Comparison of ENCODE assay signal across 16 cellular contexts in genomic region chr2:9406529-9407362, GRCh38. TPM values are rescaled to one million over a fixed set of nuclear protein-coding genes. Genes with fewer than 3 reads are reported as not detected.
A peak's percentile ranks its signal among the peaks of the same experiment; 100 is the strongest.
DNase-seq lines count a peak whose midpoint lies in the region; ATAC-seq, FAIRE-seq and TF ChIP-seq lines count a peak whose summit lies in the region.
"Had no signal": no experiment of that assay in that cellular context is flagged by ENCODE, and none has a peak within 500 bp of the region (broad histone marks: within the 10 kb centered on the region; RNA-seq: fewer than 3 reads in every experiment).

No MANE protein-coding gene starts in this region.

- POLR2A ChIA-PET in endothelial cell of umbilical vein (lab: Charles Lee), result no interaction called here

- no peak overlapping the region for H3K4me2 ChIP-seq in endothelial cell of umbilical vein (ENCODE audit: insufficient read depth, low read length)

- H3K9me3 ChIP-seq in right atrium auricular region, result no peaks in the 10 kb centered on the region
- H3K9me3 ChIP-seq in endothelial cell of umbilical vein (replicated peaks; ENCODE audit: control insufficient read depth, insufficient read depth, low read length), result no peaks in the 10 kb centered on the region

- H3K4me3 ChIP-seq in right atrium auricular region (no peak overlapping the region), endothelial cell of umbilical vein (replicated peaks in 1 of 3; ENCODE audit: insufficient read depth in 1 of 3, low read depth in 1 of 3, low read length in 3 of 3) (no peak overlapping the region), urinary bladder (ENCODE audit: low read depth, low read length) (no peak overlapping the region), H7 (ENCODE audit: insufficient read depth, low read depth, low read length) (no peak overlapping the region)

- H3K9me1 ChIP-seq in endothelial cell of umbilical vein (replicated peaks; ENCODE audit: control insufficient read depth, extremely low read depth, insufficient read depth, low read length), result no peaks in the 10 kb centered on the region

- H3K4me3 Mint-ChIP-seq in nephron progenitor cell, result no peak overlapping the region
- H3K4me3 Mint-ChIP-seq: dendritic cell treated with granulocyte-macrophage colony-stimulating factor and Interleukin-4, amounts not matched to agents 40 ng/mL and 50 ng/mL, for 4 days; T-helper 17 cell had no signal

- H3K27me3 ChIP-seq in right atrium auricular region, result no peaks in the 10 kb centered on the region
- no peaks in the 10 kb centered on the region for H3K27me3 ChIP-seq in endothelial cell of umbilical vein (ENCODE audit: control insufficient read depth in 2 of 2, insufficient read depth in 2 of 2, low read length in 2 of 2)
- no peaks in the 10 kb centered on the region for H3K27me3 ChIP-seq in H7 (ENCODE audit: control insufficient read depth, insufficient read depth, low read length)
- H3K27me3 ChIP-seq: foreskin keratinocyte had no signal

- CTCF ChIA-PET in endothelial cell of umbilical vein (lab: Charles Lee), result no interaction called here

- WGBS in urinary bladder, result 51% methylated on average over 13 of the region's 13 CpGs

- H3K27ac ChIP-seq in right atrium auricular region (no peak overlapping the region), endothelial cell of umbilical vein (ENCODE audit: insufficient read depth, low read depth, low read length) (no peak overlapping the region), urinary bladder (ENCODE audit: low read depth) (peak overlapping the region; percentile 14)
- H3K27ac ChIP-seq: foreskin keratinocyte had no signal

- ATAC-seq in Right ventricle myocardium superior (ENCODE audit: poor library complexity) (no peak), left colon (no peak)
- ATAC-seq: T-helper 17 cell had no signal

- H3K27ac Mint-ChIP-seq in nephron progenitor cell, result peak overlapping the region; percentile 94
- H3K27ac Mint-ChIP-seq: dendritic cell treated with granulocyte-macrophage colony-stimulating factor and Interleukin-4, amounts not matched to agents 40 ng/mL and 50 ng/mL, for 4 days; T-helper 17 cell had no signal

- intact Hi-C loops in Right ventricle myocardium superior (cut with DNase I), result no loop called here
- intact Hi-C loops in endothelial cell of umbilical vein (cut with micrococcal nuclease), result no loop called here
- intact Hi-C loops in left colon (cut with DNase I, micrococcal nuclease), result no loop called here

- H3K9ac ChIP-seq in endothelial cell of umbilical vein (replicated peaks; ENCODE audit: extremely low read depth, insufficient read depth, low read length), result no peak overlapping the region

- TF ChIP-seq CTCF in right atrium auricular region (IDR thresholded peaks at IDR 0.05), result no peak
- no peak for TF ChIP-seq CTCF in endothelial cell of umbilical vein (IDR thresholded peaks at IDR 0.05; ENCODE audit: extremely low read depth in 1 of 2, insufficient read depth in 1 of 2, low read depth in 1 of 2, low read length in 2 of 2)
- TF ChIP-seq CTCF in nephron progenitor cell (IDR thresholded peaks at IDR 0.05), result no peak

- H3K4me1 ChIP-seq in right atrium auricular region (no peaks in the 10 kb centered on the region), endothelial cell of umbilical vein (ENCODE audit: control insufficient read depth, extremely low read depth, insufficient read depth, low read length) (no peaks in the 10 kb centered on the region), urinary bladder (ENCODE audit: insufficient read depth) (peaks cover 3% of the 10 kb centered on the region)

- H3K36me3 ChIP-seq in right atrium auricular region (peaks cover 54% of the 10 kb centered on the region), endothelial cell of umbilical vein (ENCODE audit: control insufficient read depth in 2 of 2, extremely low read depth in 1 of 2, insufficient read depth in 2 of 2, low read length in 2 of 2) (peaks cover 18 to 24% of the 10 kb centered on the region in 2 experiments), urinary bladder (ENCODE audit: insufficient read depth) (peaks cover 2% of the 10 kb centered on the region), H7 (replicated peaks; ENCODE audit: control insufficient read depth, insufficient read depth, low read length) (no peaks in the 10 kb centered on the region; the same call in 1 of the 2 replicates)

- H3K36me3 Mint-ChIP-seq in nephron progenitor cell (ENCODE audit: low read depth), result peaks cover 22% of the 10 kb centered on the region

- no peaks in the 10 kb centered on the region for H3K9me3 Mint-ChIP-seq in nephron progenitor cell
- H3K9me3 Mint-ChIP-seq: dendritic cell treated with granulocyte-macrophage colony-stimulating factor and Interleukin-4, amounts not matched to agents 40 ng/mL and 50 ng/mL, for 4 days had no signal

- no peaks in the 10 kb centered on the region for H3K27me3 Mint-ChIP-seq in nephron progenitor cell (ENCODE audit: low read depth, poor library complexity)
- H3K27me3 Mint-ChIP-seq: dendritic cell treated with granulocyte-macrophage colony-stimulating factor and Interleukin-4, amounts not matched to agents 40 ng/mL and 50 ng/mL, for 4 days; T-helper 17 cell had no signal

- no peak for TF ChIP-seq POLR2A in endothelial cell of umbilical vein (IDR thresholded peaks at IDR 0.05; ENCODE audit: low read depth, low read length)

- peaks cover 13% of the 10 kb centered on the region for H3K4me1 Mint-ChIP-seq in nephron progenitor cell

- DNase-seq in right atrium auricular region (ENCODE audit: low spot score) (peak; percentile 44), Right ventricle myocardium superior (no peak), endothelial cell of umbilical vein (ENCODE audit: low read depth, low spot score) (no peak), nephron progenitor cell (no peak), left colon (no peak), H7 (no peak), NCI-H226 (no peak)
- DNase-seq: activated CD4-positive, alpha-beta T cell treated with anti-CD3 and anti-CD28 coated beads, Interleukin-2, amount 50 U/mL, for 1 hour; Calu3; hypothalamus; Karpas-422; T-helper 17 cell had no signal

- no peaks in the 10 kb centered on the region for H4K20me1 ChIP-seq in endothelial cell of umbilical vein (replicated peaks; ENCODE audit: control insufficient read depth, extremely low read depth, insufficient read depth, low read length)

- H2AFZ ChIP-seq in endothelial cell of umbilical vein (ENCODE audit: low read depth, low read length), result no peak overlapping the region

- no peak for FAIRE-seq in endothelial cell of umbilical vein (lab: Jason Lieb, UNC)
- FAIRE-seq: GM12891 had no signal

- no peaks in the 10 kb centered on the region for H3K79me2 ChIP-seq in endothelial cell of umbilical vein (ENCODE audit: control insufficient read depth, insufficient read depth, low read length)

- dilution Hi-C loops in endothelial cell of umbilical vein (cut with MboI; ENCODE audit: extremely low pct_ligation_motif_present, low sequenced_read_pairs), result no loop called here

- BruUV-seq in endothelial cell of umbilical vein (replicated peaks; lab: Mats Ljungman, UMichigan), result no TSS peak

TF ChIP-seq in endothelial cell of umbilical vein, 7 proteins besides CTCF, POLR2A, EP300 and RAD21:
- TF ChIP-seq JUN (IDR thresholded peaks at IDR 0.05; ENCODE audit: borderline replicate concordance, insufficient read depth, insufficient read length, low read depth) (no peak), GATA2 (IDR thresholded peaks at IDR 0.05; ENCODE audit: insufficient read depth, insufficient read length, low read depth, low read length) (no peak), MAX (IDR thresholded peaks at IDR 0.05; ENCODE audit: insufficient read depth, insufficient read length) (no peak), POLR2AphosphoS5 (IDR thresholded peaks at IDR 0.05; ENCODE audit: insufficient read depth, low read depth, low read length) (peak; percentile 6), FOS (IDR thresholded peaks at IDR 0.05; ENCODE audit: borderline replicate concordance, insufficient read depth, low read length) (no peak), MYC (IDR thresholded peaks at IDR 0.05; ENCODE audit: low read depth, low read length) (no peak), EZH2 (IDR thresholded peaks at IDR 0.05; ENCODE audit: borderline replicate concordance, low read depth, low read length, severe bottlenecking) (no peak)

RNA-seq across cellular contexts. Expression of gene ITGB1BP1, which starts 16.6 kb away (rescaled TPM):
- 10 to 100 TPM; 29.0 to 34.4 TPM for total RNA-seq in right atrium auricular region
- 97.0 TPM for total RNA-seq in Right ventricle myocardium superior
- 95.5 and 170 TPM in 2 replicates for total RNA-seq in endothelial cell of umbilical vein
- polyA plus RNA-seq in endothelial cell of umbilical vein, result 43.3 and 45.0 TPM in 2 replicates
- polyA plus RNA-seq in endothelial cell of umbilical vein (2011; cell fraction: cytosol; rRNA removed), result 77.1 and 81.9 TPM in 2 replicates
- 60.3 and 66.0 TPM in 2 replicates for polyA plus RNA-seq in endothelial cell of umbilical vein (2011; cell fraction: nucleus; rRNA removed)
- polyA plus RNA-seq in endothelial cell of umbilical vein (2012), result 135 and 188 TPM in 2 replicates
- polyA minus RNA-seq in endothelial cell of umbilical vein, result 22.1 and 25.2 TPM in 2 replicates
- polyA minus RNA-seq in endothelial cell of umbilical vein (2011; cell fraction: cytosol; rRNA and poly(A)+ RNA removed), result 55.0 TPM
- 11.1 and 14.7 TPM in 2 replicates for polyA minus RNA-seq in endothelial cell of umbilical vein (2011; cell fraction: nucleus; rRNA and poly(A)+ RNA removed)
- 42.0 TPM for total RNA-seq in urinary bladder
- 80.2 TPM for polyA plus RNA-seq in urinary bladder
- 10 to 100 TPM; 43.1 to 51.3 TPM for total RNA-seq in left colon
- total RNA-seq in H7 (2014; rRNA removed; shearing (Covaris generic)), result 12.7 and 13.8 TPM in 2 replicates

RNA-seq across cellular contexts. Expression of gene CPSF3, which starts 16.7 kb away (rescaled TPM):
- total RNA-seq in right atrium auricular region (10 to 100 TPM; 13.7 to 13.9 TPM), Right ventricle myocardium superior (14.0 TPM), endothelial cell of umbilical vein (35.6 and 37.1 TPM in 2 replicates), urinary bladder (45.2 TPM), left colon (10 to 100 TPM; 17.7 to 20.0 TPM)
- polyA plus RNA-seq in endothelial cell of umbilical vein (12.2 and 13.7 TPM in 2 replicates), urinary bladder (16.6 TPM)
- polyA plus RNA-seq in endothelial cell of umbilical vein (2011; cell fraction: cytosol; rRNA removed), result 22.7 and 23.4 TPM in 2 replicates
- polyA plus RNA-seq in endothelial cell of umbilical vein (2011; cell fraction: nucleus; rRNA removed), result 37.7 and 44.9 TPM in 2 replicates
- polyA plus RNA-seq in endothelial cell of umbilical vein (2012), result 46.4 and 56.3 TPM in 2 replicates
- 16.1 and 19.1 TPM in 2 replicates for polyA minus RNA-seq in endothelial cell of umbilical vein
- 30.6 TPM for polyA minus RNA-seq in endothelial cell of umbilical vein (2011; cell fraction: cytosol; rRNA and poly(A)+ RNA removed)
- polyA minus RNA-seq in endothelial cell of umbilical vein (2011; cell fraction: nucleus; rRNA and poly(A)+ RNA removed), result 19.9 and 20.3 TPM in 2 replicates
- total RNA-seq in H7 (2014; rRNA removed; shearing (Covaris generic)), result 102 and 113 TPM in 2 replicates
